Comparison of ENCODE assay signal across 15 cellular contexts in the genomic region with DNA sequence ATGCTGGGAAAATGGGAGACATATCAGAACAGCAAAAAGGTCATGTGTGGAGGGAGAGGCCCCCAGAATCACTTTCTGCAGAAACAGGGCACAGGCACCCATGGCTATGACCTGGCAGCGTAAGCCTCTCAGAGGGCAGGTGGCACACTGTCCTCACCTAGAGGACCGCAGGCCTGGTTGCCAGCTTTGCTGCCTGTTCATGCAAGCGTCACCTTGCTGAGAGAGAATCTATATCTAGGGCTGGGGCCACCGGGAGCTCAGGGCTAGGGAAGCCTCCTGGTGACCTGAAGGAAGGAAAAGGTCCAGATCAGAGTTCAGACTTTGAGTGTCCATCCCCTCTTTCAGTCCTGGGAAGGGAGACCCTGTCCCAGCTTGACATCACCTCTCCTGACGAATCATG.
"Had no signal": no experiment of that assay in that cellular context is flagged by ENCODE, and none has a peak within 500 bp of the region (broad histone marks: within the 10 kb centered on the region; RNA-seq: fewer than 3 reads in every experiment).

No MANE protein-coding gene starts in this region.

- H3K4me3 Mint-ChIP-seq: naive thymus-derived CD4-positive, alpha-beta T cell; nephron progenitor cell had no signal

- H3K27me3 ChIP-seq: colonic mucosa, esophagus squamous epithelium, gastroesophageal sphincter, left lung, neutrophil, tibial artery, upper lobe of right lung, vagina had no signal

- H3K4me3 ChIP-seq: colonic mucosa, esophagus squamous epithelium, gastroesophageal sphincter, left lung, lung, tibial artery, upper lobe of right lung, vagina had no signal

- H3K27ac Mint-ChIP-seq: nephron progenitor cell had no signal

- FAIRE-seq: small intestine had no signal

- ATAC-seq: gastroesophageal sphincter; naive thymus-derived CD4-positive, alpha-beta T cell; stimulated activated naive CD8-positive, alpha-beta T cell treated with anti-CD3 and anti-CD28 coated beads, Interleukin-15, Interleukin-2, amounts not matched to agents 100 U/mL and 50 U/mL, for 24 hours; upper lobe of right lung had no signal

- H3K36me3 Mint-ChIP-seq: naive thymus-derived CD4-positive, alpha-beta T cell had no signal

- H3K9me3 ChIP-seq: colonic mucosa, esophagus squamous epithelium, gastroesophageal sphincter, left lung, neutrophil, tibial artery, upper lobe of right lung, vagina had no signal

- H3K4me1 ChIP-seq: colonic mucosa, gastroesophageal sphincter, left lung, tibial artery, upper lobe of right lung, vagina had no signal

- H3K27me3 Mint-ChIP-seq: naive thymus-derived CD4-positive, alpha-beta T cell had no signal

- DNase-seq: colonic mucosa; esophagus squamous epithelium; glutamatergic neuron; naive thymus-derived CD4-positive, alpha-beta T cell; nephron progenitor cell; small intestine; stimulated activated CD4-positive, alpha-beta T cell treated with anti-CD3 and anti-CD28 coated beads, Interleukin-12 subunit alpha, Interleukin-12 subunit beta, amount 100 ng/mL, for 4 hours; stimulated activated naive CD8-positive, alpha-beta T cell treated with anti-CD3 and anti-CD28 coated beads, Interleukin-15, Interleukin-2, amounts not matched to agents 100 U/mL and 50 U/mL, for 24 hours had no signal

- H3K9me3 Mint-ChIP-seq: naive thymus-derived CD4-positive, alpha-beta T cell; nephron progenitor cell had no signal

- H3K27ac ChIP-seq: colonic mucosa, esophagus squamous epithelium, gastroesophageal sphincter, left lung, neutrophil, tibial artery, upper lobe of right lung, vagina had no signal

- H3K36me3 ChIP-seq: colonic mucosa, esophagus squamous epithelium, left lung, neutrophil, tibial artery, upper lobe of right lung, vagina had no signal
